27 cellular contexts compared by ENCODE assay signal in the genomic region with DNA sequence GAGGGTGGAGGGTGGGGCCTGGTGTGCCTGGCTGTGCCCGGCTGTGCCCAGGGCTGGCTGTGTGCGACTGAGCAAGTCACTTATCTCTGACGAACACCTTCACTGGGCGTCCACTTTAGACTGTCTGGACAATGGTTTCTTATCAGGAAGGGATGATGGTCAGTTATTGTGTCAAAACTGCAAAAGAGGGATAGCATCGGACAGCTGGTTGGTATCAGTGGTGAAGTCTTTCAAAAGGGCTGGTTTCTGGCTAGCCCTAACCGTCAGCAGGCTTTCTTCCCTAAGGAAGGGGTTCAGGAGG. TPM values are rescaled to one million over a fixed set of nuclear protein-coding genes. Genes with fewer than 3 reads are reported as not detected.
DNase-seq lines count a peak whose midpoint lies in the region; ATAC-seq, FAIRE-seq and TF ChIP-seq lines count a peak whose summit lies in the region.
"Had no signal": no experiment of that assay in that cellular context is flagged by ENCODE, and none has a peak within 500 bp of the region (broad histone marks: within the 10 kb centered on the region; RNA-seq: fewer than 3 reads in every experiment).

No MANE protein-coding gene starts in this region.

- no TSS peak for BruUV-seq in K562 (replicated peaks; lab: Mats Ljungman, UMichigan)

- no peaks in the 10 kb centered on the region for H3K9me1 ChIP-seq in K562 (ENCODE audit: control insufficient read depth, insufficient read depth, low read length)

- H3K9me3 ChIP-seq in K562 (replicated peaks; ENCODE audit: control insufficient read depth, insufficient read depth, low read depth, low read length) (no peaks in the 10 kb centered on the region), mucosa of stomach (ENCODE audit: control insufficient read depth, low read length) (no peaks in the 10 kb centered on the region)
- H3K9me3 ChIP-seq: left lung had no signal

- H3K36me3 ChIP-seq in K562 (ENCODE audit: control insufficient read depth, insufficient read depth, low read length) (no peaks in the 10 kb centered on the region), mucosa of stomach (ENCODE audit: control insufficient read depth, insufficient read depth, low read length) (no peaks in the 10 kb centered on the region), urinary bladder (ENCODE audit: insufficient read depth) (no peaks in the 10 kb centered on the region)
- H3K36me3 ChIP-seq: left lung, WERI-Rb-1 had no signal

- 0% methylated on average over 6 of the region's 6 CpGs for WGBS in K562 (ENCODE audit: insufficient coverage, low coverage, missing lambda C conversion rate)
- WGBS in urinary bladder: 71% methylated on average over 6 of the region's 6 CpGs

- no peak for DNase-seq in left ventricle myocardium superior
- no peak for DNase-seq in cardiac septum (ENCODE audit: low spot score)
- peak; percentile 52 to 80 (median 59) for DNase-seq in K562 (ENCODE audit: extremely low read depth in 1 of 4, low spot score in 3 of 4)
- no peak for DNase-seq in H54 (ENCODE audit: insufficient read length, low spot score)
- no peak for DNase-seq in NCI-H2107 treated with DMSO at 0.1 percent for 48 hours (lab: John Stamatoyannopoulos, UW; ENCODE audit: unreplicated experiment)
- DNase-seq: activated CD4-positive, alpha-beta T cell treated with anti-CD3 and anti-CD28 coated beads, Interleukin-2, amount 50 U/mL, for 48 hours; activated naive CD4-positive, alpha-beta T cell treated with Interleukin-2 at 50 U/mL for 16 hours; aorta; CD4-positive, CD25-positive, alpha-beta regulatory T cell; DMS53; effector memory CD8-positive, alpha-beta T cell; HFFc6; left lung; NCI-H1092 treated with DMSO at 0.1 percent for 48 hours; NCI-H2081 treated with DMSO at 0.1 percent for 48 hours; NCI-H510A; NK-92 treated with Interleukin-12 subunit alpha and Interleukin-12 subunit beta, amount 100 ng/mL, for 24 hours; stimulated activated CD4-positive, alpha-beta T cell treated with anti-CD3 and anti-CD28 coated beads, Interleukin-2, amount 100 ng/mL, for 48 hours; WERI-Rb-1 had no signal

- H4K20me1 ChIP-seq in K562 (replicated peaks; ENCODE audit: control insufficient read depth, insufficient read depth, low read length): no peaks in the 10 kb centered on the region

- H3K9ac ChIP-seq in K562 (ENCODE audit: insufficient read depth in 1 of 2, low read depth in 2 of 2, low read length in 2 of 2): peak overlapping the region; percentile 31 to 43; a peak in 3 of 4 replicates
- peak overlapping the region; percentile 34 for H3K9ac ChIP-seq in mucosa of stomach (ENCODE audit: low read length)

- TF ChIP-seq EP300 in K562 (IDR thresholded peaks at IDR 0.05; ENCODE audit: low read length): peak; percentile 89

- in situ Hi-C loops in K562 (cut with MboI): no loop called here

- CTCF ChIA-PET in K562 (lab: Yijun Ruan, JAX; ENCODE audit: low intra/inter-chr PET ratio): no interaction called here

- no peaks in the 10 kb centered on the region for H3K27me3 ChIP-seq in K562 (ENCODE audit: control insufficient read depth in 2 of 2, insufficient read depth in 2 of 2, low read length in 2 of 2)
- peaks cover 13% of the 10 kb centered on the region for H3K27me3 ChIP-seq in mucosa of stomach (ENCODE audit: control insufficient read depth, insufficient read depth, low read length)

- intact Hi-C loops in left ventricle myocardium superior (cut with micrococcal nuclease) (no loop called here), cardiac septum (cut with DNase I) (no loop called here), K562 (cut with micrococcal nuclease) (no loop called here)

- H3K4me3 ChIP-seq in K562 (no peak overlapping the region), mucosa of stomach (ENCODE audit: low read length) (no peak overlapping the region), urinary bladder (ENCODE audit: low read depth, low read length) (no peak overlapping the region)
- H3K4me3 ChIP-seq: left lung, skin epidermis had no signal

- TF ChIP-seq RAD21 in K562 (CRISPR knock-in tag; conservative IDR thresholded peaks at IDR 0.05 in 1 of 2, IDR thresholded peaks at IDR 0.05 in 1 of 2): no peak

- H3K27ac ChIP-seq in K562 (ENCODE audit: extremely low read depth, low read depth, low read length): peak overlapping the region; percentile 63
- H3K27ac ChIP-seq in urinary bladder (ENCODE audit: low read depth): peak overlapping the region; percentile 76
- H3K27ac ChIP-seq: left lung, RWPE1, WERI-Rb-1 had no signal

- ATAC-seq in left ventricle myocardium superior: peak; percentile 11
- ATAC-seq in K562: peak; percentile 64
- ATAC-seq in GM19035 (IDR thresholded peaks at IDR 0.05; ENCODE audit: unreplicated experiment): no peak
- ATAC-seq: effector memory CD8-positive, alpha-beta T cell; left lung; T-cell had no signal

- POLR2A ChIA-PET in K562 (lab: Yijun Ruan, JAX): interaction anchor here (0.6 to 1.7 kb wide), 8 partner anchors 8 to 246 kb away, joined by 3 to 8 read pairs (median 4); a partner anchor contains a TSS

- 0 out of 3 replicates have a peak, but pooled peaks cover 2% of the 10 kb centered on the region for H3K79me2 ChIP-seq in K562 (ENCODE audit: control insufficient read depth, insufficient read depth, low read length)

- peak overlapping the region; percentile 65; the same call in 1 of the 2 replicates for H2AFZ ChIP-seq in K562 (ENCODE audit: low read depth, low read length)

- H3K4me1 ChIP-seq in K562 (replicated peaks in 1 of 2; ENCODE audit: control insufficient read depth in 2 of 2, insufficient read depth in 2 of 2, low read length in 2 of 2) (peaks cover 31 to 65% of the 10 kb centered on the region in 2 experiments; a peak in 4 of 5 replicates), mucosa of stomach (ENCODE audit: control insufficient read depth, insufficient read depth, low read length) (peaks cover 56% of the 10 kb centered on the region), urinary bladder (ENCODE audit: insufficient read depth) (no peaks in the 10 kb centered on the region)

- FAIRE-seq in K562 (lab: Jason Lieb, UNC) (peak; percentile 94), H54 (lab: Jason Lieb, UNC) (no peak)
- FAIRE-seq: GM12892 had no signal

- no peak for TF ChIP-seq CTCF in K562 (IDR thresholded peaks at IDR 0.05 in 2 of 3, conservative IDR thresholded peaks at IDR 0.05 in 1 of 3; ENCODE audit: insufficient read depth in 2 of 3, low read depth in 1 of 3, low read length in 3 of 3)

- peak overlapping the region; percentile 52 for H3K4me2 ChIP-seq in K562 (ENCODE audit: insufficient read depth, low read length)

- TF ChIP-seq POLR2A in K562 (conservative IDR thresholded peaks at IDR 0.05): no peak
- no peak for TF ChIP-seq POLR2A in H54 (IDR thresholded peaks at IDR 0.05; ENCODE audit: low read depth, low read length)

RNA-seq across cellular contexts. Expression of a gene that starts 4.1 kb away (rescaled TPM):
- total RNA-seq in left ventricle myocardium superior (6.3 TPM), cardiac septum (24.1 TPM), K562 (2014; rRNA removed) (4.6 and 5.7 TPM in 2 replicates), K562 (2014; rRNA removed; fragmentation: Illumina TruSeq; extraction: Trizol) (2.8 and 3.5 TPM in 2 replicates), K562 (2015; rRNA removed; fragmentation: Illumina TruSeq; extraction: Trizol) (4.3 and 4.6 TPM in 2 replicates), K562 (2021) (11.4 and 11.5 TPM in 2 replicates), urinary bladder (4.2 TPM)
- total RNA-seq in K562 (2011; cell fraction: chromatin; rRNA removed; ENCODE audit: low replicate concordance): 6.4 and 13.2 TPM in 2 replicates
- 12.2 and 15.0 TPM in 2 replicates for total RNA-seq in K562 (2011; cell fraction: nucleolus; rRNA removed)
- 10.2 and 10.6 TPM in 2 replicates for total RNA-seq in K562 (2011; cell fraction: nucleoplasm; rRNA removed)
- polyA plus RNA-seq in K562 (2011; rRNA removed) (6.6 and 6.8 TPM in 2 replicates), K562 (2014; fragmentation: Illumina TruSeq; extraction: Trizol) (4.2 and 5.4 TPM in 2 replicates), K562 (2014; fragmentation: Nextera tagmentation; extraction: Ambion mirVana) (under 1 TPM; 0.10 to 0.18 TPM), K562 (2014; rRNA removed) (6.0 and 7.0 TPM in 2 replicates), urinary bladder (4.8 TPM)
- polyA plus RNA-seq in K562 (2011; cell fraction: cytosol; rRNA removed): 8.2 and 17.9 TPM in 2 replicates
- 6.0 and 12.6 TPM in 2 replicates for polyA plus RNA-seq in K562 (2011; cell fraction: nucleus; rRNA removed)
- 4.6 and 7.2 TPM in 2 replicates for polyA plus RNA-seq in K562 (2012)
- 10.3 and 15.4 TPM in 2 replicates for polyA minus RNA-seq in K562 (2011; rRNA and poly(A)+ RNA removed)
- 18.6 and 19.4 TPM in 2 replicates for polyA minus RNA-seq in K562 (2011; cell fraction: cytosol; rRNA and poly(A)+ RNA removed)
- polyA minus RNA-seq in K562 (2011; cell fraction: nucleus; rRNA and poly(A)+ RNA removed): 4.6 and 5.1 TPM in 2 replicates
- total RNA-seq: HFFc6, myocyte had no signal
- polyA plus RNA-seq: CD4-positive, CD25-positive, alpha-beta regulatory T cell had no signal

RNA-seq across cellular contexts. Expression of a gene that starts 49.4 kb away (rescaled TPM):
- total RNA-seq in left ventricle myocardium superior: 16.1 TPM
- total RNA-seq in cardiac septum: 19.4 TPM
- total RNA-seq in K562 (2011; cell fraction: chromatin; rRNA removed; ENCODE audit: low replicate concordance): 31.0 and 48.3 TPM in 2 replicates
- 30.9 and 36.7 TPM in 2 replicates for total RNA-seq in K562 (2011; cell fraction: nucleolus; rRNA removed)
- 33.9 and 34.4 TPM in 2 replicates for total RNA-seq in K562 (2011; cell fraction: nucleoplasm; rRNA removed)
- 25.5 and 28.3 TPM in 2 replicates for total RNA-seq in K562 (2014; rRNA removed)
- total RNA-seq in K562 (2014; rRNA removed; fragmentation: Illumina TruSeq; extraction: Trizol): 28.6 and 29.0 TPM in 2 replicates
- 26.8 and 27.1 TPM in 2 replicates for total RNA-seq in K562 (2015; rRNA removed; fragmentation: Illumina TruSeq; extraction: Trizol)
- total RNA-seq in K562 (2021): 51.8 and 54.3 TPM in 2 replicates
- 20.0 and 21.7 TPM in 2 replicates for polyA plus RNA-seq in K562 (2011; rRNA removed)
- 23.2 and 29.6 TPM in 2 replicates for polyA plus RNA-seq in K562 (2011; cell fraction: cytosol; rRNA removed)
- polyA plus RNA-seq in K562 (2011; cell fraction: nucleus; rRNA removed): 13.3 and 18.3 TPM in 2 replicates
- 23.3 and 33.4 TPM in 2 replicates for polyA plus RNA-seq in K562 (2012)
- 37.7 and 40.8 TPM in 2 replicates for polyA plus RNA-seq in K562 (2014; fragmentation: Illumina TruSeq; extraction: Trizol)
- 10 to 100 TPM; 10.9 to 13.1 TPM for polyA plus RNA-seq in K562 (2014; fragmentation: Nextera tagmentation; extraction: Ambion mirVana)
- 23.6 and 29.1 TPM in 2 replicates for polyA plus RNA-seq in K562 (2014; rRNA removed)
- 31.6 and 37.3 TPM in 2 replicates for polyA minus RNA-seq in K562 (2011; rRNA and poly(A)+ RNA removed)
- polyA minus RNA-seq in K562 (2011; cell fraction: cytosol; rRNA and poly(A)+ RNA removed): 23.3 and 24.0 TPM in 2 replicates
- polyA minus RNA-seq in K562 (2011; cell fraction: nucleus; rRNA and poly(A)+ RNA removed): 13.6 and 15.8 TPM in 2 replicates
- 12.2 TPM for total RNA-seq in urinary bladder
- 18.4 TPM for polyA plus RNA-seq in urinary bladder

RNA-seq across cellular contexts. Expression of a gene that starts 53.1 kb away (rescaled TPM):
- total RNA-seq in left ventricle myocardium superior (18.4 TPM), cardiac septum (20.6 TPM), K562 (2014; rRNA removed) (9.5 and 14.7 TPM in 2 replicates), K562 (2014; rRNA removed; fragmentation: Illumina TruSeq; extraction: Trizol) (4.1 and 4.9 TPM in 2 replicates), K562 (2015; rRNA removed; fragmentation: Illumina TruSeq; extraction: Trizol) (10.3 and 10.4 TPM in 2 replicates), K562 (2021) (20.1 and 20.9 TPM in 2 replicates), urinary bladder (12.6 TPM)
- 16.6 and 38.2 TPM in 2 replicates for total RNA-seq in K562 (2011; cell fraction: chromatin; rRNA removed; ENCODE audit: low replicate concordance)
- 29.9 and 30.0 TPM in 2 replicates for total RNA-seq in K562 (2011; cell fraction: nucleolus; rRNA removed)
- 13.2 and 22.5 TPM in 2 replicates for total RNA-seq in K562 (2011; cell fraction: nucleoplasm; rRNA removed)
- polyA plus RNA-seq in K562 (2011; rRNA removed) (12.3 and 19.2 TPM in 2 replicates), K562 (2014; fragmentation: Illumina TruSeq; extraction: Trizol) (11.5 and 15.2 TPM in 2 replicates), K562 (2014; fragmentation: Nextera tagmentation; extraction: Ambion mirVana) (1 to 10 TPM in 1 of 2 experiments, under 1 TPM in 1; 0.36 to 1.1 TPM), K562 (2014; rRNA removed) (15.7 and 17.0 TPM in 2 replicates), urinary bladder (34.7 TPM)
- 15.0 and 31.8 TPM in 2 replicates for polyA plus RNA-seq in K562 (2011; cell fraction: cytosol; rRNA removed)
- polyA plus RNA-seq in K562 (2011; cell fraction: nucleus; rRNA removed): 20.2 and 31.0 TPM in 2 replicates
- polyA plus RNA-seq in K562 (2012): 15.4 and 16.4 TPM in 2 replicates
- polyA minus RNA-seq in K562 (2011; rRNA and poly(A)+ RNA removed): 13.1 and 18.2 TPM in 2 replicates
- 12.9 and 17.9 TPM in 2 replicates for polyA minus RNA-seq in K562 (2011; cell fraction: cytosol; rRNA and poly(A)+ RNA removed)
- polyA minus RNA-seq in K562 (2011; cell fraction: nucleus; rRNA and poly(A)+ RNA removed): 11.8 and 18.1 TPM in 2 replicates

Comparison
In these comparisons a context has a peak if more than half of its experiments do, and no peak if none do; other contexts are left out.
1. DNase-seq: peak in K562 (4 of 4); none in left ventricle myocardium superior (single experiment), cardiac septum (single experiment), H54 (single experiment) and NCI-H2107 treated with DMSO at 0.1 percent for 48 hours (single experiment).